In genomic region chr2:64653174-64654062, GRCh38 we compare ENCODE assay signal across 8 cellular contexts. TPM values are rescaled to one million over a fixed set of nuclear protein-coding genes. Genes with fewer than 3 reads are reported as not detected.
DNase-seq lines count a peak whose midpoint lies in the region; ATAC-seq and TF ChIP-seq lines count a peak whose summit lies in the region.

A gene with protein sequence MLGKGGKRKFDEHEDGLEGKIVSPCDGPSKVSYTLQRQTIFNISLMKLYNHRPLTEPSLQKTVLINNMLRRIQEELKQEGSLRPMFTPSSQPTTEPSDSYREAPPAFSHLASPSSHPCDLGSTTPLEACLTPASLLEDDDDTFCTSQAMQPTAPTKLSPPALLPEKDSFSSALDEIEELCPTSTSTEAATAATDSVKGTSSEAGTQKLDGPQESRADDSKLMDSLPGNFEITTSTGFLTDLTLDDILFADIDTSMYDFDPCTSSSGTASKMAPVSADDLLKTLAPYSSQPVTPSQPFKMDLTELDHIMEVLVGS (minus strand): TSS chr2:64653913. CDS start chr2:64636871, 17,042 bp downstream.

- H3K79me1 ChIP-seq in neuronal stem cell (ENCODE audit: low read depth, low read length), result no peaks in the 10 kb centered on the region

- DNase-seq in EH (ENCODE audit: low read depth) (peak; percentile 91), H4 (ENCODE audit: low spot score) (peak; percentile 83), MG63 (peak; percentile 91), SIG-M5 (lab: John Stamatoyannopoulos, UW) (peak; percentile 37), activated gamma-delta T cell (lab: John Stamatoyannopoulos, UW) (peak; percentile 80), foreskin keratinocyte (peak in 1 of 2 donors; percentile 73), neuronal stem cell (ENCODE audit: low spot score) (peak; percentile 84), superior temporal gyrus (ENCODE audit: extremely low spot score) (peak; percentile 77)

- H3K4me3 ChIP-seq in MG63 (peak within 1 kb of the TSS; percentile 89), neuronal stem cell (ENCODE audit: low read length in 2 of 2) (peak within 1 kb of the TSS; percentile 74 to 87)

- peak within 1 kb of the TSS; percentile 81 for H3K27ac ChIP-seq in foreskin keratinocyte
- peak within 1 kb of the TSS; percentile 98 for H3K27ac ChIP-seq in neuronal stem cell (replicated peaks; ENCODE audit: low read length)

- H3K9me3 ChIP-seq in MG63 (no peaks in the 10 kb centered on the region), neuronal stem cell (replicated peaks in 1 of 2; ENCODE audit: control insufficient read depth in 2 of 2, insufficient read depth in 1 of 2, low read depth in 1 of 2, low read length in 2 of 2) (no peaks in the 10 kb centered on the region)

- peak within 1 kb of the TSS; percentile 93 for H2AFZ ChIP-seq in neuronal stem cell (ENCODE audit: low read length)

- peak within 1 kb of the TSS; percentile 48 for H2BK12ac ChIP-seq in neuronal stem cell (ENCODE audit: low read length)

- H3K23ac ChIP-seq in neuronal stem cell (ENCODE audit: low read depth, low read length, poor library complexity), result peak within 1 kb of the TSS; percentile 83

- no peak within 1 kb of the TSS for H4K8ac ChIP-seq in neuronal stem cell (ENCODE audit: low read depth, low read length)

- peak within 1 kb of the TSS; percentile 73 for H2BK120ac ChIP-seq in neuronal stem cell (ENCODE audit: low read depth, low read length)

- H2BK15ac ChIP-seq in neuronal stem cell (ENCODE audit: low read length), result peak within 1 kb of the TSS; percentile 93

- H3K4ac ChIP-seq in neuronal stem cell (ENCODE audit: low read length), result no peak within 1 kb of the TSS

- peak; percentile 82 for ATAC-seq in foreskin keratinocyte

- H2AK5ac ChIP-seq in neuronal stem cell (ENCODE audit: low read depth, low read length), result peak within 1 kb of the TSS; percentile 70

- no CpG with 5 or more reads among the region's 107 CpGs for WGBS in neuronal stem cell (ENCODE audit: extremely low coverage in 2 of 2, insufficient read length in 2 of 2, insufficient replicate concordance in 1 of 2), 2 donors

- H3K4me2 ChIP-seq in neuronal stem cell (ENCODE audit: insufficient read depth, low read length, poor library complexity, severe bottlenecking), result peak within 1 kb of the TSS; percentile 88

- H4K91ac ChIP-seq in neuronal stem cell (ENCODE audit: low read depth, low read length, poor library complexity), result peak within 1 kb of the TSS; percentile 50

- H3K27me3 ChIP-seq in MG63 (no peaks in the 10 kb centered on the region), foreskin keratinocyte (no peaks in the 10 kb centered on the region), neuronal stem cell (ENCODE audit: control insufficient read depth in 3 of 3, insufficient read depth in 3 of 3, low read depth in 1 of 3, low read length in 3 of 3) (no peaks in the 10 kb centered on the region)

- TF ChIP-seq CTCF in foreskin keratinocyte (conservative IDR thresholded peaks at IDR 0.05), result peak; percentile 47

- peak within 1 kb of the TSS; percentile 96 for H3K9ac ChIP-seq in neuronal stem cell (ENCODE audit: low read depth, low read length, poor library complexity)

- peak within 1 kb of the TSS; percentile 83 for H3K14ac ChIP-seq in neuronal stem cell (ENCODE audit: low read length)

- peak within 1 kb of the TSS; percentile 99 for H3K18ac ChIP-seq in neuronal stem cell (ENCODE audit: low read length)

- H2BK5ac ChIP-seq in neuronal stem cell (ENCODE audit: low read length), result peak within 1 kb of the TSS; percentile 96

- H3K4me1 ChIP-seq in foreskin keratinocyte (peaks cover 40% of the 10 kb centered on the region), neuronal stem cell (ENCODE audit: control insufficient read depth in 2 of 2, insufficient read depth in 1 of 2, low read depth in 1 of 2, low read length in 2 of 2) (peaks cover 18 to 45% of the 10 kb centered on the region in 2 donors)

- H3K36me3 ChIP-seq in MG63 (peaks cover 6% of the 10 kb centered on the region; the same call in 1 of the 2 replicates), neuronal stem cell (replicated peaks in 1 of 2; ENCODE audit: control insufficient read depth in 2 of 2, insufficient read depth in 2 of 2, low read length in 2 of 2) (no peaks in the 10 kb centered on the region)

RNA-seq across cellular contexts. Expression of the gene that starts here (rescaled TPM):
- total RNA-seq in H4 (2014; rRNA removed; shearing (Covaris generic)), result 4.9 and 6.9 TPM in 2 replicates
- 9.4 and 11.6 TPM in 2 replicates for total RNA-seq in MG63 (2014; rRNA removed; shearing (Covaris generic); ENCODE audit: low replicate concordance)
- total RNA-seq in foreskin keratinocyte, result 17.1 and 18.4 TPM in 2 replicates
- polyA plus RNA-seq in foreskin keratinocyte, result 5.7 and 7.1 TPM in 2 replicates
- 20.0 TPM for polyA plus RNA-seq in neuronal stem cell (2013, experiment 1 of 2)
- 19.5 TPM for polyA plus RNA-seq in neuronal stem cell (2013, experiment 2 of 2)
